In the genomic region with DNA sequence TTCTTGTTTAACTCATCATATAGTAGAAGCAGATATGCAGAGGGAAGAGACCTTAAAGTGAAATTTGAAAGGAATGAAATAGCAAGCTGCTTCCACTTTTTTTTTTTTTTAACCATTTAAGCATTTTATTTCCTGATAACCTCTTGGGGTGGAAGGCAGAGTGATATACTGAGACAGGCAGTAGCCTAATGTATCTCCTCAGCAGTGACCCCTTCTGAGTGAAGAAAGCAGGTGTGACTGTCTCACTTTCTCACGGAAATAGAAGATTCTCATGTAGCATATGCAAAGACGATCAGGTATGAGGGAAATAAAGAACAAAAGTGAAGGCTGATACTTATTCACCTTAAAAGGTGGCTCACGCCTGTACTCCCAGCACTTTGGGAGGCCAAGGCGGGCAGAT, we compare ENCODE assay signal across 1 cellular context.
TF ChIP-seq lines count a peak whose summit lies in the region.

No MANE protein-coding gene starts in this region.

TF ChIP-seq in WTC11, 78 proteins besides CTCF, POLR2A, EP300 and RAD21 (continued from another document):
- TF ChIP-seq SOX15 (CRISPR knock-in tag; IDR thresholded peaks at IDR 0.05) (no peak), RORB (CRISPR knock-in tag; IDR thresholded peaks at IDR 0.05) (no peak), TEAD1 (CRISPR knock-in tag; IDR thresholded peaks at IDR 0.05) (no peak), NFYB (CRISPR knock-in tag; conservative IDR thresholded peaks at IDR 0.05; ENCODE audit: low read depth) (no peak), ZNF317 (CRISPR knock-in tag; IDR thresholded peaks at IDR 0.05; ENCODE audit: borderline replicate concordance, low read depth) (no peak), JAZF1 (CRISPR knock-in tag; IDR thresholded peaks at IDR 0.05) (no peak)
- TF ChIP-seq, protein P1, sequence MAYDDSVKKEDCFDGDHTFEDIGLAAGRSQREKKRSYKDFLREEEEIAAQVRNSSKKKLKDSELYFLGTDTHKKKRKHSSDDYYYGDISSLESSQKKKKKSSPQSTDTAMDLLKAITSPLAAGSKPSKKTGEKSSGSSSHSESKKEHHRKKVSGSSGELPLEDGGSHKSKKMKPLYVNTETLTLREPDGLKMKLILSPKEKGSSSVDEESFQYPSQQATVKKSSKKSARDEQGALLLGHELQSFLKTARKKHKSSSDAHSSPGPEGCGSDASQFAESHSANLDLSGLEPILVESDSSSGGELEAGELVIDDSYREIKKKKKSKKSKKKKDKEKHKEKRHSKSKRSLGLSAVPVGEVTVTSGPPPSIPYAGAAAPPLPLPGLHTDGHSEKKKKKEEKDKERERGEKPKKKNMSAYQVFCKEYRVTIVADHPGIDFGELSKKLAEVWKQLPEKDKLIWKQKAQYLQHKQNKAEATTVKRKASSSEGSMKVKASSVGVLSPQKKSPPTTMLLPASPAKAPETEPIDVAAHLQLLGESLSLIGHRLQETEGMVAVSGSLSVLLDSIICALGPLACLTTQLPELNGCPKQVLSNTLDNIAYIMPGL (CRISPR knock-in tag; IDR thresholded peaks at IDR 0.05) = no peak
- TF ChIP-seq, protein P2, sequence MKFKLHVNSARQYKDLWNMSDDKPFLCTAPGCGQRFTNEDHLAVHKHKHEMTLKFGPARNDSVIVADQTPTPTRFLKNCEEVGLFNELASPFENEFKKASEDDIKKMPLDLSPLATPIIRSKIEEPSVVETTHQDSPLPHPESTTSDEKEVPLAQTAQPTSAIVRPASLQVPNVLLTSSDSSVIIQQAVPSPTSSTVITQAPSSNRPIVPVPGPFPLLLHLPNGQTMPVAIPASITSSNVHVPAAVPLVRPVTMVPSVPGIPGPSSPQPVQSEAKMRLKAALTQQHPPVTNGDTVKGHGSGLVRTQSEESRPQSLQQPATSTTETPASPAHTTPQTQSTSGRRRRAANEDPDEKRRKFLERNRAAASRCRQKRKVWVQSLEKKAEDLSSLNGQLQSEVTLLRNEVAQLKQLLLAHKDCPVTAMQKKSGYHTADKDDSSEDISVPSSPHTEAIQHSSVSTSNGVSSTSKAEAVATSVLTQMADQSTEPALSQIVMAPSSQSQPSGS (CRISPR knock-in tag; IDR thresholded peaks at IDR 0.05; ENCODE audit: borderline replicate concordance, low read depth) = no peak
- TF ChIP-seq, protein P3, sequence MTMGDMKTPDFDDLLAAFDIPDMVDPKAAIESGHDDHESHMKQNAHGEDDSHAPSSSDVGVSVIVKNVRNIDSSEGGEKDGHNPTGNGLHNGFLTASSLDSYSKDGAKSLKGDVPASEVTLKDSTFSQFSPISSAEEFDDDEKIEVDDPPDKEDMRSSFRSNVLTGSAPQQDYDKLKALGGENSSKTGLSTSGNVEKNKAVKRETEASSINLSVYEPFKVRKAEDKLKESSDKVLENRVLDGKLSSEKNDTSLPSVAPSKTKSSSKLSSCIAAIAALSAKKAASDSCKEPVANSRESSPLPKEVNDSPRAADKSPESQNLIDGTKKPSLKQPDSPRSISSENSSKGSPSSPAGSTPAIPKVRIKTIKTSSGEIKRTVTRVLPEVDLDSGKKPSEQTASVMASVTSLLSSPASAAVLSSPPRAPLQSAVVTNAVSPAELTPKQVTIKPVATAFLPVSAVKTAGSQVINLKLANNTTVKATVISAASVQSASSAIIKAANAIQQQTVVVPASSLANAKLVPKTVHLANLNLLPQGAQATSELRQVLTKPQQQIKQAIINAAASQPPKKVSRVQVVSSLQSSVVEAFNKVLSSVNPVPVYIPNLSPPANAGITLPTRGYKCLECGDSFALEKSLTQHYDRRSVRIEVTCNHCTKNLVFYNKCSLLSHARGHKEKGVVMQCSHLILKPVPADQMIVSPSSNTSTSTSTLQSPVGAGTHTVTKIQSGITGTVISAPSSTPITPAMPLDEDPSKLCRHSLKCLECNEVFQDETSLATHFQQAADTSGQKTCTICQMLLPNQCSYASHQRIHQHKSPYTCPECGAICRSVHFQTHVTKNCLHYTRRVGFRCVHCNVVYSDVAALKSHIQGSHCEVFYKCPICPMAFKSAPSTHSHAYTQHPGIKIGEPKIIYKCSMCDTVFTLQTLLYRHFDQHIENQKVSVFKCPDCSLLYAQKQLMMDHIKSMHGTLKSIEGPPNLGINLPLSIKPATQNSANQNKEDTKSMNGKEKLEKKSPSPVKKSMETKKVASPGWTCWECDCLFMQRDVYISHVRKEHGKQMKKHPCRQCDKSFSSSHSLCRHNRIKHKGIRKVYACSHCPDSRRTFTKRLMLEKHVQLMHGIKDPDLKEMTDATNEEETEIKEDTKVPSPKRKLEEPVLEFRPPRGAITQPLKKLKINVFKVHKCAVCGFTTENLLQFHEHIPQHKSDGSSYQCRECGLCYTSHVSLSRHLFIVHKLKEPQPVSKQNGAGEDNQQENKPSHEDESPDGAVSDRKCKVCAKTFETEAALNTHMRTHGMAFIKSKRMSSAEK (CRISPR knock-in tag; IDR thresholded peaks at IDR 0.05; ENCODE audit: borderline replicate concordance) = no peak
- TF ChIP-seq, protein P4, sequence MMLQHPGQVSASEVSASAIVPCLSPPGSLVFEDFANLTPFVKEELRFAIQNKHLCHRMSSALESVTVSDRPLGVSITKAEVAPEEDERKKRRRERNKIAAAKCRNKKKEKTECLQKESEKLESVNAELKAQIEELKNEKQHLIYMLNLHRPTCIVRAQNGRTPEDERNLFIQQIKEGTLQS (CRISPR knock-in tag; conservative IDR thresholded peaks at IDR 0.05) = no peak
